Comparison of ENCODE assay signal across 21 cellular contexts in genomic region chr3:127167315-127168043, GRCh38. TPM values are rescaled to one million over a fixed set of nuclear protein-coding genes. Genes with fewer than 3 reads are reported as not detected.
"Had no signal": no experiment of that assay in that cellular context is flagged by ENCODE, and none has a peak within 500 bp of the region (broad histone marks: within the 10 kb centered on the region; RNA-seq: fewer than 3 reads in every experiment).

No MANE protein-coding gene starts in this region.

- DNase-seq: dermis blood vessel endothelial cell; erythroblast; foreskin melanocyte; kidney; left colon; mesenchymal stem cell; naive B cell; retina; sigmoid colon; stimulated activated CD4-positive, alpha-beta T cell treated with anti-CD3 and anti-CD28 coated beads, Interleukin-4, amount 100 ng/mL, for 1 hour; stimulated activated naive B cell treated with anti-CD40 and anti-IgM and Interleukin-4, amounts not matched to agents 10 μg/mL and 1 μg/mL and 100 μg/mL, for 72 hours; trophoblast cell had no signal

- H3K27ac ChIP-seq: hepatocyte, sigmoid colon, skin epidermis had no signal

- H3K4me3 Mint-ChIP-seq: nephron; stimulated activated naive B cell treated with anti-CD40 and anti-IgM and Interleukin-4, amounts not matched to agents 10 μg/mL and 1 μg/mL and 100 μg/mL, for 72 hours had no signal

- H3K27ac Mint-ChIP-seq: naive B cell; nephron; stimulated activated naive B cell treated with anti-CD40 and anti-IgM and Interleukin-4, amounts not matched to agents 10 μg/mL and 1 μg/mL and 100 μg/mL, for 72 hours had no signal

- H3K9me3 Mint-ChIP-seq: nephron had no signal

- H3K36me3 Mint-ChIP-seq: naive B cell; stimulated activated naive B cell treated with anti-CD40 and anti-IgM and Interleukin-4, amounts not matched to agents 10 μg/mL and 1 μg/mL and 100 μg/mL, for 72 hours had no signal

- ATAC-seq: left colon had no signal

- H3K4me1 Mint-ChIP-seq: stimulated activated naive B cell treated with anti-CD40 and anti-IgM and Interleukin-4, amounts not matched to agents 10 μg/mL and 1 μg/mL and 100 μg/mL, for 72 hours had no signal

- H3K4me3 ChIP-seq: hepatocyte, lung, psoas muscle, sigmoid colon, skin epidermis had no signal

RNA-seq across cellular contexts. Expression of gene PRR23E, which starts 25.5 kb away (rescaled TPM):
- total RNA-seq: dermis blood vessel endothelial cell, endothelial cell of umbilical vein, hepatocyte, kidney, left colon, left ventricle myocardium superior, lung, omental fat pad, psoas muscle, sigmoid colon, urinary bladder had no signal
